Comparison of ENCODE assay signal across 8 cellular contexts in genomic region chr1:15620155-15620545, GRCh38. TPM values are rescaled to one million over a fixed set of nuclear protein-coding genes. Genes with fewer than 3 reads are reported as not detected.
DNase-seq lines count a peak whose midpoint lies in the region; ATAC-seq and TF ChIP-seq lines count a peak whose summit lies in the region.

No MANE protein-coding gene starts in this region.

- ATAC-seq in CD4-positive, alpha-beta T cell (ENCODE audit: poor library complexity) = no peak
- ATAC-seq in HG03342 (IDR thresholded peaks at IDR 0.05; ENCODE audit: unreplicated experiment) = no peak
- no peak for ATAC-seq in HG02623 (IDR thresholded peaks at IDR 0.05; ENCODE audit: unreplicated experiment)

- H3K9me3 Mint-ChIP-seq in CD4-positive, alpha-beta T cell = no peaks in the 10 kb centered on the region

- no peak for TF ChIP-seq POLR2A in breast epithelium (IDR thresholded peaks at IDR 0.05)

- POLR2A ChIA-PET in CD4-positive, alpha-beta T cell (lab: Charles Lee) = interaction anchor here (0.8 kb wide), 2 partner anchors 16 to 41 kb away, joined by 3 read pairs; no protein-coding TSS in a partner anchor

- intact Hi-C loops in CD4-positive, alpha-beta T cell (cut with DNase I, micrococcal nuclease) = no loop called here
- intact Hi-C loops in breast epithelium (cut with DNase I; ENCODE audit: low total_unique reads) = no loop called here

- no peaks in the 10 kb centered on the region for H3K9me3 ChIP-seq in CD4-positive, alpha-beta T cell (ENCODE audit: control insufficient read depth, low read length)
- H3K9me3 ChIP-seq in breast epithelium (no peaks in the 10 kb centered on the region), mucosa of rectum (ENCODE audit: control insufficient read depth in 2 of 2, low read length in 2 of 2) (no peaks in the 10 kb centered on the region)

- H3K27me3 Mint-ChIP-seq in CD4-positive, alpha-beta T cell = no peaks in the 10 kb centered on the region

- H3K4me1 Mint-ChIP-seq in CD4-positive, alpha-beta T cell (ENCODE audit: low read depth) = peaks cover 70% of the 10 kb centered on the region

- DNase-seq in CD4-positive, alpha-beta T cell = peak in 1 of 10 experiments; percentile 9
- DNase-seq in LHCN-M2 (ENCODE audit: low read depth) (peak; percentile 66), breast epithelium (ENCODE audit: low spot score in 2 of 2) (no peak), NCI-H345 (lab: John Stamatoyannopoulos, UW) (no peak), NCI-H1694 (lab: John Stamatoyannopoulos, UW) (no peak)

- H3K36me3 Mint-ChIP-seq in CD4-positive, alpha-beta T cell (ENCODE audit: low read depth) = peaks cover 7% of the 10 kb centered on the region

- peak overlapping the region; percentile 66 for H3K4me3 Mint-ChIP-seq in CD4-positive, alpha-beta T cell

- no peak for TF ChIP-seq CTCF in CD4-positive, alpha-beta T cell (IDR thresholded peaks at IDR 0.05)
- TF ChIP-seq CTCF in breast epithelium (IDR thresholded peaks at IDR 0.05) = no peak

- H3K4me1 ChIP-seq in breast epithelium (peaks cover 3 to 7% of the 10 kb centered on the region in 2 donors), mucosa of rectum (ENCODE audit: control insufficient read depth in 2 of 2, insufficient read depth in 2 of 2, low read length in 2 of 2) (peaks cover 26 to 29% of the 10 kb centered on the region in 2 donors)

- CTCF ChIA-PET in CD4-positive, alpha-beta T cell (lab: Charles Lee) = no interaction called here

- H3K27ac ChIP-seq in CD4-positive, alpha-beta T cell (ENCODE audit: low read depth, low read length) = peak overlapping the region; percentile 32
- peak overlapping the region; percentile 97 for H3K27ac ChIP-seq in breast epithelium
- H3K27ac ChIP-seq in mucosa of rectum (ENCODE audit: low read depth in 2 of 2, low read length in 2 of 2) = peak overlapping the region; percentile 35 to 54

- H3K27ac Mint-ChIP-seq in CD4-positive, alpha-beta T cell = peak overlapping the region; percentile 89

- peak overlapping the region in 1 of 3 donors; percentile 86 for H3K4me3 ChIP-seq in breast epithelium
- H3K4me3 ChIP-seq in mucosa of rectum (ENCODE audit: low read length in 2 of 2) = no peak overlapping the region

- H3K27me3 ChIP-seq in CD4-positive, alpha-beta T cell (ENCODE audit: control insufficient read depth, insufficient read depth, low read length) = no peaks in the 10 kb centered on the region
- H3K27me3 ChIP-seq in breast epithelium = no peaks in the 10 kb centered on the region
- H3K27me3 ChIP-seq in mucosa of rectum (ENCODE audit: control insufficient read depth in 2 of 2, insufficient read depth in 2 of 2, low read length in 2 of 2) = no peaks in the 10 kb centered on the region

- H3K9ac ChIP-seq in mucosa of rectum (ENCODE audit: low read depth in 1 of 2, low read length in 2 of 2) = peak overlapping the region in 1 of 2 donors; percentile 5

- H3K36me3 ChIP-seq in breast epithelium = no peaks in the 10 kb centered on the region
- H3K36me3 ChIP-seq in mucosa of rectum (ENCODE audit: control insufficient read depth in 2 of 2, insufficient read depth in 2 of 2, low read length in 2 of 2) = no peaks in the 10 kb centered on the region

RNA-seq across cellular contexts. Expression of gene DDI2, which starts 2.9 kb away (rescaled TPM):
- 10 to 100 TPM; 24.2 to 29.9 TPM for total RNA-seq in CD4-positive, alpha-beta T cell
- total RNA-seq in LHCN-M2 (2014; rRNA removed) (6.2 and 10.8 TPM in 2 replicates), breast epithelium (10 to 100 TPM; 69.2 to 77.4 (median 71.0) TPM)
- 2.6 TPM for polyA plus RNA-seq in LHCN-M2 (2012)

RNA-seq across cellular contexts. Expression of gene AGMAT, which starts 35.3 kb away (rescaled TPM):
- total RNA-seq in CD4-positive, alpha-beta T cell = 1 to 10 TPM; 3.8 to 4.6 TPM
- total RNA-seq in LHCN-M2 (2014; rRNA removed) = 2.6 and 3.7 TPM in 2 replicates
- 1.9 TPM for polyA plus RNA-seq in LHCN-M2 (2012)
- under 1 TPM; 0.29 to 0.33 (median 0.32) TPM for total RNA-seq in breast epithelium

Comparison
In these comparisons a context has a peak if more than half of its experiments do, and no peak if none do; other contexts are left out.
1. H3K27ac ChIP-seq: peak in every context shown above with its lines; median percentile 97 in breast epithelium; 44 in mucosa of rectum; 32 in CD4-positive, alpha-beta T cell.